26 cellular contexts compared by ENCODE assay signal in genomic region chr4:187383181-187383580, GRCh38.
"Had no signal": no experiment of that assay in that cellular context is flagged by ENCODE, and none has a peak within 500 bp of the region (broad histone marks: within the 10 kb centered on the region; RNA-seq: fewer than 3 reads in every experiment).

No MANE protein-coding gene starts in this region.

- H3K27ac Mint-ChIP-seq: natural killer cell treated with Interleukin-12 subunit alpha and Interleukin-12 subunit beta and Interleukin-15 and Interleukin-18, amount 100 ng/mL, for 72 hours; nephron progenitor cell; stimulated activated effector memory CD8-positive, alpha-beta T cell treated with anti-CD3 and anti-CD28 coated beads, Interleukin-12 subunit alpha, Interleukin-12 subunit beta, amount 100 ng/mL, for 72 hours; stimulated activated naive B cell treated with anti-CD40 and anti-IgM and Interleukin-4, amounts not matched to agents 10 μg/mL and 1 μg/mL and 100 μg/mL, for 72 hours; stimulated activated naive CD8-positive, alpha-beta T cell treated with anti-CD3 and anti-CD28 coated beads, Interleukin-15, Interleukin-2, amounts not matched to agents 100 ng/mL and 50 ng/mL, for 24 hours had no signal

- ATAC-seq: natural killer cell treated with Interleukin-12 subunit alpha and Interleukin-12 subunit beta and Interleukin-15 and Interleukin-18, amount 100 ng/mL, for 72 hours; pancreas; psoas muscle; right cardiac atrium; right lobe of liver; stimulated activated effector memory CD8-positive, alpha-beta T cell treated with anti-CD3 and anti-CD28 coated beads, Interleukin-12 subunit alpha, Interleukin-12 subunit beta, amount 100 ng/mL, for 72 hours; stimulated activated naive B cell treated with anti-CD40 and anti-IgM and Interleukin-4, amounts not matched to agents 10 μg/mL and 1 μg/mL and 100 μg/mL, for 72 hours had no signal

- H3K4me1 Mint-ChIP-seq: nephron progenitor cell; neural crest cell; stimulated activated effector memory CD8-positive, alpha-beta T cell treated with anti-CD3 and anti-CD28 coated beads, Interleukin-12 subunit alpha, Interleukin-12 subunit beta, amount 100 ng/mL, for 72 hours; stimulated activated naive B cell treated with anti-CD40 and anti-IgM and Interleukin-4, amounts not matched to agents 10 μg/mL and 1 μg/mL and 100 μg/mL, for 72 hours had no signal

- H3K4me3 Mint-ChIP-seq: natural killer cell treated with Interleukin-12 subunit alpha and Interleukin-12 subunit beta and Interleukin-15 and Interleukin-18, amount 100 ng/mL, for 72 hours; nephron progenitor cell; neural crest cell; stimulated activated effector memory CD8-positive, alpha-beta T cell treated with anti-CD3 and anti-CD28 coated beads, Interleukin-12 subunit alpha, Interleukin-12 subunit beta, amount 100 ng/mL, for 72 hours; stimulated activated naive B cell treated with anti-CD40 and anti-IgM and Interleukin-4, amounts not matched to agents 10 μg/mL and 1 μg/mL and 100 μg/mL, for 72 hours; stimulated activated naive CD8-positive, alpha-beta T cell treated with anti-CD3 and anti-CD28 coated beads, Interleukin-15, Interleukin-2, amounts not matched to agents 100 ng/mL and 50 ng/mL, for 24 hours had no signal

- H3K27me3 Mint-ChIP-seq: natural killer cell treated with Interleukin-12 subunit alpha and Interleukin-12 subunit beta and Interleukin-15 and Interleukin-18, amount 100 ng/mL, for 72 hours; stimulated activated naive B cell treated with anti-CD40 and anti-IgM and Interleukin-4, amounts not matched to agents 10 μg/mL and 1 μg/mL and 100 μg/mL, for 72 hours; stimulated activated naive CD8-positive, alpha-beta T cell treated with anti-CD3 and anti-CD28 coated beads, Interleukin-15, Interleukin-2, amounts not matched to agents 100 ng/mL and 50 ng/mL, for 24 hours had no signal

- H3K4me3 ChIP-seq: pancreas, psoas muscle, right lobe of liver, sigmoid colon, stomach, thoracic aorta, thyroid gland, tibial nerve, upper lobe of left lung, vagina had no signal

- H3K4me1 ChIP-seq: psoas muscle, right lobe of liver, stomach, thyroid gland, tibial nerve, upper lobe of left lung, vagina had no signal

- H3K36me3 Mint-ChIP-seq: stimulated activated effector memory CD8-positive, alpha-beta T cell treated with anti-CD3 and anti-CD28 coated beads, Interleukin-12 subunit alpha, Interleukin-12 subunit beta, amount 100 ng/mL, for 72 hours; stimulated activated naive B cell treated with anti-CD40 and anti-IgM and Interleukin-4, amounts not matched to agents 10 μg/mL and 1 μg/mL and 100 μg/mL, for 72 hours had no signal

- H3K9me3 ChIP-seq: neutrophil, pancreas, psoas muscle, right lobe of liver, sigmoid colon, stomach, thoracic aorta, thyroid gland, tibial nerve, upper lobe of left lung, vagina had no signal

- DNase-seq: nephron progenitor cell; nucleus accumbens; pancreas; psoas muscle; right cardiac atrium; right lobe of liver; sigmoid colon; small intestine; stimulated activated CD4-positive, alpha-beta T cell treated with anti-CD3 and anti-CD28 coated beads, Interleukin-15, amount 100 ng/mL, for 24 hours; stimulated activated CD4-positive, alpha-beta T cell treated with anti-CD3 and anti-CD28 coated beads, Interleukin-2, amount 100 ng/mL, for 24 hours; stimulated activated CD4-positive, alpha-beta T cell treated with anti-CD3 and anti-CD28 coated beads, Interleukin-2, amount 100 ng/mL, for 48 hours; stimulated activated CD4-positive, alpha-beta T cell treated with anti-CD3 and anti-CD28 coated beads, Interleukin-4, amount 100 ng/mL, for 24 hours; stimulated activated naive B cell treated with anti-CD40 and anti-IgM and Interleukin-4, amounts not matched to agents 10 μg/mL and 1 μg/mL and 100 μg/mL, for 72 hours; stimulated activated naive CD4-positive, alpha-beta T cell treated with Interleukin-2 at 50 U/mL for 16 hours; stomach; thyroid gland; trophoblast cell; upper lobe of left lung had no signal

- H3K36me3 ChIP-seq: neutrophil, pancreas, right lobe of liver, sigmoid colon, stomach, thoracic aorta, thyroid gland, tibial nerve, upper lobe of left lung, vagina had no signal

- H3K27ac ChIP-seq: neutrophil, pancreas, psoas muscle, right lobe of liver, sigmoid colon, stomach, thoracic aorta, thyroid gland, tibial nerve, upper lobe of left lung, vagina had no signal

- H3K27me3 ChIP-seq: neutrophil, pancreas, right lobe of liver, sigmoid colon, stomach, thyroid gland, tibial nerve, upper lobe of left lung, vagina had no signal
